In the genomic region with DNA sequence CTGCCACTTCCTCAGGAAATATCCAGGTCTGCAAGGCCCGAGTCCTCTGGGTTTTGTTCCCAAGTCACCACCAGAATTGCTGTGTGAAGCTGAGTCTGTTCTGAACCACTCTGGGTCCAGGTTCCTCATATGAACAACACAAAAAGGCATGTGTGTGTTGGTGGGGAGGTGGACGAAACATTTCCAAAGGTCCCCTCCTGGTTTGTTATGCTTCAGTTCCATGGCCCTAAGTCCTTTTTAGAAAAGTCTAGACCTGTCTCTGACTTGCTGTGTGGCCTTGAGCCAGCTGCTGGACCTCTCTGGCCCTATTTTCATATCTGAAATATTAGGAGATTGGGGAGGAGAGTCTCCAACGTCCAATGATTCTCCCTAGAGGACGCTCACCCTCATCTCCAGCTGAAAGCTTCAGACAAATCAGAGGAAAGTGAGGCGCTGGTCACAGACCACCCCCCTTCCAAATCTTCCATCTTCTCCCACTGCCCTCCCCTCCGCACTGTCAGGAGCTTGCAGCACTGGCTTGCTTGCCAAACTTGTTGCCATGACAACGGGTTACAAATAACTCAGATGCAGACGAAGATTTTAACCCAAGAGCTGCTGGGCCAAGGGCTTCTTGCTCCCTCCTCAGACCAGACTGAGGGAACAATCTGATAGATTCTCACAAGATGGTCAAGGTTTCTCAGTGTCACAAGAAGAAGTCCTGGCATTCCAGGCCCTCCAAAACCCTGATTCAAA, we compare ENCODE assay signal across 12 cellular contexts.
DNase-seq lines count a peak whose midpoint lies in the region; ATAC-seq, FAIRE-seq and TF ChIP-seq lines count a peak whose summit lies in the region.
"Had no signal": no experiment of that assay in that cellular context is flagged by ENCODE, and none has a peak within 500 bp of the region (broad histone marks: within the 10 kb centered on the region; RNA-seq: fewer than 3 reads in every experiment).

No MANE protein-coding gene starts in this region.

- no peaks in the 10 kb centered on the region for H3K79me2 ChIP-seq in K562 (ENCODE audit: control insufficient read depth, insufficient read depth, low read length)

- intact Hi-C loops in K562 (cut with micrococcal nuclease): no loop called here

- TF ChIP-seq EP300 in K562 (IDR thresholded peaks at IDR 0.05; ENCODE audit: low read length): no peak

- H4K20me1 ChIP-seq in K562 (replicated peaks; ENCODE audit: control insufficient read depth, insufficient read depth, low read length): no peaks in the 10 kb centered on the region

- H3K4me2 ChIP-seq in K562 (ENCODE audit: insufficient read depth, low read length): no peak overlapping the region

- H2AFZ ChIP-seq in K562 (ENCODE audit: low read depth, low read length): no peak overlapping the region

- H3K9ac ChIP-seq in K562 (ENCODE audit: insufficient read depth in 1 of 2, low read depth in 2 of 2, low read length in 2 of 2): no peak overlapping the region

- no peaks in the 10 kb centered on the region for H3K9me1 ChIP-seq in K562 (ENCODE audit: control insufficient read depth, insufficient read depth, low read length)

- no peak for FAIRE-seq in K562 (lab: Jason Lieb, UNC)

- no peaks in the 10 kb centered on the region for H3K27me3 ChIP-seq in K562 (ENCODE audit: control insufficient read depth in 2 of 2, insufficient read depth in 2 of 2, low read length in 2 of 2)

- CTCF ChIA-PET in K562 (lab: Yijun Ruan, JAX; ENCODE audit: low intra/inter-chr PET ratio): no interaction called here

- H3K27ac ChIP-seq in K562 (ENCODE audit: extremely low read depth, low read depth, low read length): no peak overlapping the region
- H3K27ac ChIP-seq: heart right ventricle had no signal

- TF ChIP-seq RAD21 in K562 (CRISPR knock-in tag; conservative IDR thresholded peaks at IDR 0.05 in 1 of 2, IDR thresholded peaks at IDR 0.05 in 1 of 2): no peak

- in situ Hi-C loops in K562 (cut with MboI): no loop called here

- no peak for ATAC-seq in K562
- no peak for ATAC-seq in HG03280 (IDR thresholded peaks at IDR 0.05; ENCODE audit: unreplicated experiment)
- no peak for ATAC-seq in GM19324 (IDR thresholded peaks at IDR 0.05; ENCODE audit: low FRiP score, unreplicated experiment)
- ATAC-seq in HG02763 (IDR thresholded peaks at IDR 0.05; ENCODE audit: unreplicated experiment): no peak
- ATAC-seq: heart right ventricle had no signal

- DNase-seq in AG20443 (ENCODE audit: low spot score): peak; percentile 13
- DNase-seq in M059J (ENCODE audit: low read depth): peak; percentile 38
- DNase-seq in K562 (ENCODE audit: extremely low read depth in 1 of 4, low spot score in 3 of 4): peak in 1 of 4 experiments; percentile 16
- peak; percentile 54 for DNase-seq in left kidney (ENCODE audit: low read depth, low spot score)
- DNase-seq in NCI-H2081 (lab: John Stamatoyannopoulos, UW): no peak
- DNase-seq: activated CD4-positive, alpha-beta memory T cell treated with anti-CD3 and anti-CD28 coated beads, Interleukin-2, amount 10 ng/mL, durations not matched to agents 7 days and 5 days; CD4-positive, alpha-beta T cell; heart right ventricle; T-helper 1 cell had no signal

- no peaks in the 10 kb centered on the region; a peak in 1 of 5 replicates for H3K4me1 ChIP-seq in K562 (replicated peaks in 1 of 2; ENCODE audit: control insufficient read depth in 2 of 2, insufficient read depth in 2 of 2, low read length in 2 of 2)

- no peaks in the 10 kb centered on the region for H3K36me3 ChIP-seq in K562 (ENCODE audit: control insufficient read depth, insufficient read depth, low read length)

- H3K9me3 ChIP-seq in K562 (replicated peaks; ENCODE audit: control insufficient read depth, insufficient read depth, low read depth, low read length): no peaks in the 10 kb centered on the region
- H3K9me3 ChIP-seq: heart right ventricle had no signal

- H3K4me3 ChIP-seq in K562: no peak overlapping the region
- H3K4me3 ChIP-seq: heart right ventricle had no signal

- POLR2A ChIA-PET in K562 (lab: Yijun Ruan, JAX): interaction anchor here (0.8 to 1.6 kb wide), 3 partner anchors 48 to 64 kb away, joined by 3 to 5 read pairs (median 5); a partner anchor contains a TSS

- no peak for TF ChIP-seq CTCF in K562 (IDR thresholded peaks at IDR 0.05 in 2 of 3, conservative IDR thresholded peaks at IDR 0.05 in 1 of 3; ENCODE audit: insufficient read depth in 2 of 3, low read depth in 1 of 3, low read length in 3 of 3)

- no peak for TF ChIP-seq POLR2A in K562 (conservative IDR thresholded peaks at IDR 0.05)

- no TSS peak for BruUV-seq in K562 (replicated peaks; lab: Mats Ljungman, UMichigan)

- 1% methylated on average over 7 of the region's 8 CpGs for WGBS in K562 (ENCODE audit: insufficient coverage, low coverage, missing lambda C conversion rate)

TF ChIP-seq in K562, 482 proteins besides CTCF, POLR2A, EP300 and RAD21:
- TF ChIP-seq BRD9 (IDR thresholded peaks at IDR 0.05; ENCODE audit: low read depth, partially characterized antibody): peak; percentile 92
- no peak for TF ChIP-seq KDM5B (IDR thresholded peaks at IDR 0.05; ENCODE audit: insufficient replicate concordance, low read depth, low read length)
- TF ChIP-seq ZFP36 (IDR thresholded peaks at IDR 0.05; ENCODE audit: low read depth, low read length, partially characterized antibody): peak; percentile 33
- peak; percentile 21 for TF ChIP-seq RBM25 (IDR thresholded peaks at IDR 0.05; ENCODE audit: low read depth, low read length, severe bottlenecking)
- TF ChIP-seq MTA1 (IDR thresholded peaks at IDR 0.05; ENCODE audit: borderline replicate concordance): no peak
- TF ChIP-seq ZNF133 (CRISPR knock-in tag; IDR thresholded peaks at IDR 0.05): no peak
- TF ChIP-seq HNRNPH1 (optimal IDR thresholded peaks at IDR 0.05; ENCODE audit: low read depth, low read length): no peak
- no peak for TF ChIP-seq MAZ (CRISPR knock-in tag; conservative IDR thresholded peaks at IDR 0.05 in 1 of 2, IDR thresholded peaks at IDR 0.05 in 1 of 2)
- TF ChIP-seq RFX1 (IDR thresholded peaks at IDR 0.05): peak; percentile 91
- TF ChIP-seq FUS (optimal IDR thresholded peaks at IDR 0.05; ENCODE audit: low read depth, low read length): no peak
- TF ChIP-seq, protein P1, sequence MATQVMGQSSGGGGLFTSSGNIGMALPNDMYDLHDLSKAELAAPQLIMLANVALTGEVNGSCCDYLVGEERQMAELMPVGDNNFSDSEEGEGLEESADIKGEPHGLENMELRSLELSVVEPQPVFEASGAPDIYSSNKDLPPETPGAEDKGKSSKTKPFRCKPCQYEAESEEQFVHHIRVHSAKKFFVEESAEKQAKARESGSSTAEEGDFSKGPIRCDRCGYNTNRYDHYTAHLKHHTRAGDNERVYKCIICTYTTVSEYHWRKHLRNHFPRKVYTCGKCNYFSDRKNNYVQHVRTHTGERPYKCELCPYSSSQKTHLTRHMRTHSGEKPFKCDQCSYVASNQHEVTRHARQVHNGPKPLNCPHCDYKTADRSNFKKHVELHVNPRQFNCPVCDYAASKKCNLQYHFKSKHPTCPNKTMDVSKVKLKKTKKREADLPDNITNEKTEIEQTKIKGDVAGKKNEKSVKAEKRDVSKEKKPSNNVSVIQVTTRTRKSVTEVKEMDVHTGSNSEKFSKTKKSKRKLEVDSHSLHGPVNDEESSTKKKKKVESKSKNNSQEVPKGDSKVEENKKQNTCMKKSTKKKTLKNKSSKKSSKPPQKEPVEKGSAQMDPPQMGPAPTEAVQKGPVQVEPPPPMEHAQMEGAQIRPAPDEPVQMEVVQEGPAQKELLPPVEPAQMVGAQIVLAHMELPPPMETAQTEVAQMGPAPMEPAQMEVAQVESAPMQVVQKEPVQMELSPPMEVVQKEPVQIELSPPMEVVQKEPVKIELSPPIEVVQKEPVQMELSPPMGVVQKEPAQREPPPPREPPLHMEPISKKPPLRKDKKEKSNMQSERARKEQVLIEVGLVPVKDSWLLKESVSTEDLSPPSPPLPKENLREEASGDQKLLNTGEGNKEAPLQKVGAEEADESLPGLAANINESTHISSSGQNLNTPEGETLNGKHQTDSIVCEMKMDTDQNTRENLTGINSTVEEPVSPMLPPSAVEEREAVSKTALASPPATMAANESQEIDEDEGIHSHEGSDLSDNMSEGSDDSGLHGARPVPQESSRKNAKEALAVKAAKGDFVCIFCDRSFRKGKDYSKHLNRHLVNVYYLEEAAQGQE (CRISPR knock-in tag; IDR thresholded peaks at IDR 0.05; ENCODE audit: low read depth): no peak
TF ChIP-seq in K562: peak in this region for 4.

Comparison
In these comparisons a context has a peak if more than half of its experiments do, and no peak if none do; other contexts are left out.
1. DNase-seq: peak in AG20443 (single experiment), M059J (single experiment) and left kidney (single experiment); none in NCI-H2081 (0 of 2).